Comparison of ENCODE assay signal across 12 cellular contexts in the genomic region with DNA sequence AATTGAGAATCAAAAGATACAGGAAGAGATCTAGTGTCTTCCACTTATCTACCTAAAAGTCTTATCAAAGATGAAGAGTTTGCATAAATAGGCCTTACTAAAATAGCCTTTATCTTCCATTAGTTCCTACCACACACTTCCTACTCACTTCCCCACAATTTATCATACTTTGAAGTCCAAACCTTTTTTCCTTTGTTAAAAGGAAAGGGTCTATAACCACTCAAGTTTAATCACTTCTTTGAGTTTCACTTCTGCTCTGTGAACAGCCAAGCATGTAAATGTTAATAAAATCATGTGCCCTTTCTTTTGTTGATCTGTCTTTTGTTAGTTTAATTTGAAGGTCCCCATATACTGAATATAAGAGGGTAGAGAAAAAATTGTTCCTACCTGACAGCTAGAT.
DNase-seq lines count a peak whose midpoint lies in the region; ATAC-seq, FAIRE-seq and TF ChIP-seq lines count a peak whose summit lies in the region.
"Had no signal": no experiment of that assay in that cellular context is flagged by ENCODE, and none has a peak within 500 bp of the region (broad histone marks: within the 10 kb centered on the region; RNA-seq: fewer than 3 reads in every experiment).

No MANE protein-coding gene starts in this region.

- H3K27me3 ChIP-seq in H7 (ENCODE audit: control insufficient read depth, insufficient read depth, low read length) (no peaks in the 10 kb centered on the region), small intestine (ENCODE audit: control insufficient read depth in 2 of 2, insufficient read depth in 2 of 2, low read length in 2 of 2) (no peaks in the 10 kb centered on the region), left lung (no peaks in the 10 kb centered on the region)
- H3K27me3 ChIP-seq: brain microvascular endothelial cell had no signal

- H3K9me3 ChIP-seq in small intestine (ENCODE audit: control insufficient read depth, low read depth) = no peaks in the 10 kb centered on the region
- no peaks in the 10 kb centered on the region for H3K9me3 ChIP-seq in left lung

- peak overlapping the region; percentile 1 for H3K27ac Mint-ChIP-seq in activated B cell treated with CpG ODN at 0.5 μM for 24 hours
- no peak overlapping the region for H3K27ac Mint-ChIP-seq in nephron progenitor cell
- H3K27ac Mint-ChIP-seq: CD8-positive, alpha-beta T cell had no signal

- H3K9me3 Mint-ChIP-seq in activated B cell treated with CpG ODN at 0.5 μM for 24 hours = no peaks in the 10 kb centered on the region
- peaks cover 6% of the 10 kb centered on the region for H3K9me3 Mint-ChIP-seq in nephron progenitor cell
- H3K9me3 Mint-ChIP-seq: CD8-positive, alpha-beta T cell had no signal

- DNase-seq in GM18507 (ENCODE audit: extremely low spot score, insufficient read length, low read depth) = no peak
- no peak for DNase-seq in activated B cell treated with CpG ODN at 0.5 μM for 24 hours
- DNase-seq in H7 = no peak
- DNase-seq in nephron progenitor cell = no peak
- DNase-seq in small intestine = no peak
- DNase-seq in left lung = no peak
- DNase-seq: brain microvascular endothelial cell; CD8-positive, alpha-beta T cell; NCI-H1417 treated with DMSO at 0.1 percent for 48 hours; T-helper 9 cell had no signal

- H3K4me3 ChIP-seq in H7 (ENCODE audit: insufficient read depth, low read depth, low read length) (no peak overlapping the region), small intestine (ENCODE audit: low read depth in 1 of 2, low read length in 2 of 2) (no peak overlapping the region), left lung (no peak overlapping the region)

- H3K36me3 Mint-ChIP-seq in activated B cell treated with CpG ODN at 0.5 μM for 24 hours (ENCODE audit: low read depth) (no peaks in the 10 kb centered on the region), nephron progenitor cell (ENCODE audit: low read depth) (peaks cover 6% of the 10 kb centered on the region)
- H3K36me3 Mint-ChIP-seq: CD8-positive, alpha-beta T cell had no signal

- H3K27me3 Mint-ChIP-seq in activated B cell treated with CpG ODN at 0.5 μM for 24 hours (peaks cover under 1% of the 10 kb centered on the region), nephron progenitor cell (ENCODE audit: low read depth, poor library complexity) (peaks cover 5% of the 10 kb centered on the region)

- ATAC-seq in GM21390 (IDR thresholded peaks at IDR 0.05; ENCODE audit: unreplicated experiment) (peak; percentile 81), HG03432 (IDR thresholded peaks at IDR 0.05; ENCODE audit: unreplicated experiment) (peak; percentile 81), activated B cell treated with CpG ODN at 0.5 μM for 24 hours (ENCODE audit: low read depth) (peak; percentile 87), left lung (no peak)
- ATAC-seq: CD8-positive, alpha-beta T cell had no signal

- H3K27ac ChIP-seq in small intestine (ENCODE audit: low read depth in 1 of 2, low read length in 1 of 2) (no peak overlapping the region), left lung (no peak overlapping the region)
- H3K27ac ChIP-seq: brain microvascular endothelial cell had no signal

- intact Hi-C loops in activated B cell treated with CpG ODN at 0.5 μM for 24 hours (cut with micrococcal nuclease) = loop anchor here (1.0 to 10.0 kb wide), 3 partner anchors 61 to 392 kb away; partner anchors contain the start of gene PHLDA1
- intact Hi-C loops in left lung (cut with DNase I) = no loop called here

- CTCF ChIA-PET in activated B cell treated with CpG ODN at 0.5 μM for 24 hours (lab: Charles Lee) = no interaction called here

- H3K4me3 Mint-ChIP-seq in activated B cell treated with CpG ODN at 0.5 μM for 24 hours = peak overlapping the region; percentile 2
- no peak overlapping the region for H3K4me3 Mint-ChIP-seq in nephron progenitor cell
- H3K4me3 Mint-ChIP-seq: CD8-positive, alpha-beta T cell had no signal

- H3K4me1 ChIP-seq in small intestine (ENCODE audit: control insufficient read depth in 2 of 2, insufficient read depth in 1 of 2, low read depth in 1 of 2, low read length in 1 of 2) (no peaks in the 10 kb centered on the region), left lung (no peaks in the 10 kb centered on the region)

- H3K36me3 ChIP-seq in H7 (replicated peaks; ENCODE audit: control insufficient read depth, insufficient read depth, low read length) (no peaks in the 10 kb centered on the region), small intestine (ENCODE audit: control insufficient read depth in 2 of 2, insufficient read depth in 2 of 2, low read length in 2 of 2) (no peaks in the 10 kb centered on the region), left lung (no peaks in the 10 kb centered on the region)
- H3K36me3 ChIP-seq: brain microvascular endothelial cell had no signal

- TF ChIP-seq CTCF in activated B cell treated with CpG ODN at 0.5 μM for 24 hours (IDR thresholded peaks at IDR 0.05) (no peak), nephron progenitor cell (IDR thresholded peaks at IDR 0.05) (no peak), left lung (IDR thresholded peaks at IDR 0.05) (no peak)

- FAIRE-seq in GM18507 (lab: Jason Lieb, UNC) (peak; percentile 69), small intestine (lab: Jason Lieb, UNC) (no peak)

- peaks cover 19% of the 10 kb centered on the region for H3K4me1 Mint-ChIP-seq in activated B cell treated with CpG ODN at 0.5 μM for 24 hours
- peaks cover 31% of the 10 kb centered on the region for H3K4me1 Mint-ChIP-seq in nephron progenitor cell

- POLR2A ChIA-PET in activated B cell treated with CpG ODN at 0.5 μM for 24 hours (lab: Charles Lee) = interaction anchor here (1.3 to 2.1 kb wide), 2 partner anchors 114 to 116 kb away, joined by 3 to 9 read pairs; partner anchors contain the start of gene PHLDA1
